10 cellular contexts compared by ENCODE assay signal in the genomic region with DNA sequence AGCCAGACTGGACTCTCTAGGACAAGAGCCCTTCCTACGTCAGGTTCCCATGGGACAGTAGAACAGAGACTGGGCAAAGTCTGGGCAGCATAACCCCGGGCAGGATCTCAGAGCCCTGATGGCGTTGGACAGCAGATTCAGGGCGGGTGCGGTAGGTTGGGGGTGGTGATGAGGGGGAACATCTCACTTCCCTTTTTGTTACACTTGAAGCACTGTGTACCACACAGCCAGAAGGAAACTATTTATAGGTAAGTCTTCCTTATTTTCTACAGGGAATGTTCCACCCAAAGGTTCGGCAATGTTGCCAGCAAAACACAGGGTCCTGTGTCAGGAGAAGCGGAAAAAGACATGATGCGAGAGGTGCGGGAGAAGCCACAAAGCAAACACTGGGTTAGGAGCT. TPM values are rescaled to one million over a fixed set of nuclear protein-coding genes. Genes with fewer than 3 reads are reported as not detected.
DNase-seq lines count a peak whose midpoint lies in the region; ATAC-seq and TF ChIP-seq lines count a peak whose summit lies in the region.
"Had no signal": no experiment of that assay in that cellular context is flagged by ENCODE, and none has a peak within 500 bp of the region (broad histone marks: within the 10 kb centered on the region; RNA-seq: fewer than 3 reads in every experiment).

No MANE protein-coding gene starts in this region.

- H3K4me3 ChIP-seq in thyroid gland (replicated peaks in 1 of 3) = no peak overlapping the region

- ATAC-seq in HG03095 (IDR thresholded peaks at IDR 0.05; ENCODE audit: unreplicated experiment) = peak; percentile 50

- peak overlapping the region; percentile 41 for H3K27ac Mint-ChIP-seq in activated naive CD8-positive, alpha-beta T cell
- H3K27ac Mint-ChIP-seq in activated naive CD8-positive, alpha-beta T cell treated with anti-CD3 and anti-CD28 coated beads for 36 hours = no peak overlapping the region

- H3K27me3 ChIP-seq in thyroid gland = no peaks in the 10 kb centered on the region

- 61 to 66% methylated on average over 9 of the region's 9 CpGs for WGBS in thyroid gland, 2 donors

- no peak overlapping the region for H3K4me3 Mint-ChIP-seq in activated naive CD8-positive, alpha-beta T cell
- H3K4me3 Mint-ChIP-seq in activated naive CD8-positive, alpha-beta T cell treated with anti-CD3 and anti-CD28 coated beads for 36 hours = no peak overlapping the region
- H3K4me3 Mint-ChIP-seq: brain had no signal

- H3K36me3 ChIP-seq in thyroid gland = peaks cover 0 to 3% of the 10 kb centered on the region in 2 donors

- TF ChIP-seq CTCF in thyroid gland (IDR thresholded peaks at IDR 0.05) = no peak

- H3K27me3 Mint-ChIP-seq in activated naive CD8-positive, alpha-beta T cell = no peaks in the 10 kb centered on the region
- H3K27me3 Mint-ChIP-seq in activated naive CD8-positive, alpha-beta T cell treated with anti-CD3 and anti-CD28 coated beads for 36 hours = no peaks in the 10 kb centered on the region

- no peak for DNase-seq in activated naive CD8-positive, alpha-beta T cell treated with anti-CD3 and anti-CD28 coated beads for 36 hours
- peak; percentile 42 for DNase-seq in UCSD-AML1 (lab: John Stamatoyannopoulos, UW; ENCODE audit: unreplicated experiment)
- no peak for DNase-seq in thyroid gland
- DNase-seq in NCI-H187 (lab: John Stamatoyannopoulos, UW) = no peak
- DNase-seq in cerebellar nuclear complex (lab: John Stamatoyannopoulos, UW) = no peak
- DNase-seq in activated CD4-positive, CD25-positive, alpha-beta regulatory T cell treated with anti-CD3 and anti-CD28 coated beads, Interleukin-2, amount 50 U/mL, for 72 hours = no peak

- peaks cover 23 to 42% of the 10 kb centered on the region in 2 donors for H3K4me1 ChIP-seq in thyroid gland

- no peaks in the 10 kb centered on the region for H3K36me3 Mint-ChIP-seq in activated naive CD8-positive, alpha-beta T cell
- no peaks in the 10 kb centered on the region for H3K36me3 Mint-ChIP-seq in activated naive CD8-positive, alpha-beta T cell treated with anti-CD3 and anti-CD28 coated beads for 36 hours
- H3K36me3 Mint-ChIP-seq: brain had no signal

- intact Hi-C loops in thyroid gland (cut with DNase I) = no loop called here

- H3K27ac ChIP-seq in thyroid gland = peak overlapping the region; percentile 39 to 51 (median 45)

- no peaks in the 10 kb centered on the region for H3K9me3 Mint-ChIP-seq in activated naive CD8-positive, alpha-beta T cell (ENCODE audit: low read depth)
- H3K9me3 Mint-ChIP-seq in activated naive CD8-positive, alpha-beta T cell treated with anti-CD3 and anti-CD28 coated beads for 36 hours = no peaks in the 10 kb centered on the region
- H3K9me3 Mint-ChIP-seq: brain had no signal

- H3K4me1 Mint-ChIP-seq in activated naive CD8-positive, alpha-beta T cell (ENCODE audit: low read depth) = peaks cover 21% of the 10 kb centered on the region
- peaks cover 25% of the 10 kb centered on the region for H3K4me1 Mint-ChIP-seq in activated naive CD8-positive, alpha-beta T cell treated with anti-CD3 and anti-CD28 coated beads for 36 hours

- TF ChIP-seq POLR2A in thyroid gland (IDR thresholded peaks at IDR 0.05) = no peak

- H3K9me3 ChIP-seq in thyroid gland = no peaks in the 10 kb centered on the region

RNA-seq across cellular contexts. Expression of gene TSC22D3, which starts 54.3 kb away (rescaled TPM):
- total RNA-seq in activated naive CD8-positive, alpha-beta T cell treated with anti-CD3 and anti-CD28 coated beads for 36 hours = 10 to 100 TPM; 25.2 to 29.7 TPM
- 100 to 1,000 TPM; 268 to 504 (median 383) TPM for total RNA-seq in thyroid gland

RNA-seq across cellular contexts. Expression of gene NCBP2L, which starts 56.2 kb away (rescaled TPM):
- not detected for total RNA-seq in activated naive CD8-positive, alpha-beta T cell treated with anti-CD3 and anti-CD28 coated beads for 36 hours
- total RNA-seq in thyroid gland = not detected
- total RNA-seq: A673 had no signal

Comparison
In these comparisons a context has a peak if more than half of its experiments do, and no peak if none do; other contexts are left out.
1. RNA of gene TSC22D3, which starts 54.3 kb away (total RNA-seq): 268 to 504 TPM in thyroid gland; 25.2 to 29.7 TPM in activated naive CD8-positive, alpha-beta T cell treated with anti-CD3 and anti-CD28 coated beads for 36 hours; every median in the first group is over 4 times any median in the second.